In the genomic region with DNA sequence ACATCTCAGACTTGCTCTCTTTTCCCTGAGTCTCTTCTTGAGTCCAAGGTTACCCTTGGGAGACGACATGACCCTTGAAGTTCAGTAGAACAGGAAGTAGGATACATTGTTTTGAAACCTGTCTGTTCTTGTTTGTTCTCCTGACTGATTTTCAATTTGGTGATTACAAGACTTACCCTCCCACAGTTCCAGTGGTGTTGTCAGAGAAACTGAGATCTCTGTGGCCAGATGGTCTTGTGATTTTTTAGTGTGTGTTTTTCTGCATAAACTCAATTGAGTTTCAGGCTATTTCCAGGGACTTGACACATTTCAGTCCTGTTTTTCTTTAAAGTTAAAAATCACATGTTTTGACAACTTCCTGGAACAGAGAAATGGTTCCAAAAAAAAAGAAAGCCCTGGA, we compare ENCODE assay signal across 15 cellular contexts. TPM values are rescaled to one million over a fixed set of nuclear protein-coding genes. Genes with fewer than 3 reads are reported as not detected.
DNase-seq lines count a peak whose midpoint lies in the region; ATAC-seq and TF ChIP-seq lines count a peak whose summit lies in the region.
"Had no signal": no experiment of that assay in that cellular context is flagged by ENCODE, and none has a peak within 500 bp of the region (broad histone marks: within the 10 kb centered on the region; RNA-seq: fewer than 3 reads in every experiment).

No MANE protein-coding gene starts in this region.

- no peak overlapping the region for H2AFZ ChIP-seq in neural progenitor cell (replicated peaks)

- ATAC-seq in GM21786 (IDR thresholded peaks at IDR 0.05; ENCODE audit: unreplicated experiment) (peak; percentile 60), HG03442 (IDR thresholded peaks at IDR 0.05; ENCODE audit: unreplicated experiment) (peak; percentile 66)
- ATAC-seq in stimulated activated naive CD8-positive, alpha-beta T cell treated with anti-CD3 and anti-CD28 coated beads, Interleukin-15, amount 100 ng/mL, for 72 hours = peak; percentile 82
- ATAC-seq: left ventricle myocardium superior had no signal

- H3K9ac ChIP-seq in neural progenitor cell = no peak overlapping the region

- DNase-seq in activated naive CD8-positive, alpha-beta T cell treated with anti-CD3 and anti-CD28 coated beads for 36 hours = no peak
- no peak for DNase-seq in stimulated activated naive CD8-positive, alpha-beta T cell treated with anti-CD3 and anti-CD28 coated beads, Interleukin-15, amount 100 ng/mL, for 72 hours
- DNase-seq in cerebellum (ENCODE audit: low spot score) = no peak
- no peak for DNase-seq in dorsolateral prefrontal cortex
- no peak for DNase-seq in neural progenitor cell (ENCODE audit: low spot score)
- DNase-seq: AML-193; foreskin melanocyte; left ventricle myocardium superior; NCI-H2081 treated with DMSO at 0.1 percent for 48 hours; nucleus accumbens; RPMI8226; stimulated activated naive CD4-positive, alpha-beta T cell treated with Interleukin-2 at 50 U/mL for 16 hours had no signal

- TF ChIP-seq CTCF in dorsolateral prefrontal cortex (IDR thresholded peaks at IDR 0.05 in 54 of 56, conservative IDR thresholded peaks at IDR 0.05 in 2 of 56; ENCODE audit: low read depth in 1 of 56, partially characterized antibody in 56 of 56) (no peak), neural progenitor cell (IDR thresholded peaks at IDR 0.05) (no peak)

- no peak overlapping the region for H3K4me2 ChIP-seq in neural progenitor cell

- intact Hi-C loops in dorsolateral prefrontal cortex (cut with DNase I) = no loop called here

- H3K4me3 ChIP-seq in dorsolateral prefrontal cortex = no peak overlapping the region
- H3K4me3 ChIP-seq in neural progenitor cell = no peak overlapping the region

- H3K27me3 ChIP-seq in dorsolateral prefrontal cortex (peaks cover 0 to 5% (median 0%) of the 10 kb centered on the region in 45 donors), neural progenitor cell (no peaks in the 10 kb centered on the region)

- H3K9me3 Mint-ChIP-seq in activated naive CD8-positive, alpha-beta T cell (ENCODE audit: low read depth) = no peaks in the 10 kb centered on the region
- no peaks in the 10 kb centered on the region for H3K9me3 Mint-ChIP-seq in activated naive CD8-positive, alpha-beta T cell treated with anti-CD3 and anti-CD28 coated beads for 36 hours
- H3K9me3 Mint-ChIP-seq in stimulated activated naive CD8-positive, alpha-beta T cell treated with anti-CD3 and anti-CD28 coated beads, Interleukin-15, amount 100 ng/mL, for 72 hours = no peaks in the 10 kb centered on the region
- peaks cover 12% of the 10 kb centered on the region for H3K9me3 Mint-ChIP-seq in neural progenitor cell

- H3K4me3 Mint-ChIP-seq in activated naive CD8-positive, alpha-beta T cell = no peak overlapping the region
- no peak overlapping the region for H3K4me3 Mint-ChIP-seq in activated naive CD8-positive, alpha-beta T cell treated with anti-CD3 and anti-CD28 coated beads for 36 hours
- no peak overlapping the region for H3K4me3 Mint-ChIP-seq in stimulated activated naive CD8-positive, alpha-beta T cell treated with anti-CD3 and anti-CD28 coated beads, Interleukin-15, amount 100 ng/mL, for 72 hours
- no peak overlapping the region for H3K4me3 Mint-ChIP-seq in neural progenitor cell

- H3K27me3 Mint-ChIP-seq in activated naive CD8-positive, alpha-beta T cell = no peaks in the 10 kb centered on the region
- H3K27me3 Mint-ChIP-seq in activated naive CD8-positive, alpha-beta T cell treated with anti-CD3 and anti-CD28 coated beads for 36 hours = no peaks in the 10 kb centered on the region
- no peaks in the 10 kb centered on the region for H3K27me3 Mint-ChIP-seq in stimulated activated naive CD8-positive, alpha-beta T cell treated with anti-CD3 and anti-CD28 coated beads, Interleukin-15, amount 100 ng/mL, for 72 hours
- H3K27me3 Mint-ChIP-seq in neural progenitor cell (ENCODE audit: insufficient read depth, low read depth) = peaks cover 5% of the 10 kb centered on the region

- no peaks in the 10 kb centered on the region for H3F3A ChIP-seq in neural progenitor cell (ENCODE audit: low read depth)

- no peaks in the 10 kb centered on the region for H3K4me1 ChIP-seq in neural progenitor cell

- peaks cover 48% of the 10 kb centered on the region for H3K36me3 Mint-ChIP-seq in activated naive CD8-positive, alpha-beta T cell
- H3K36me3 Mint-ChIP-seq in activated naive CD8-positive, alpha-beta T cell treated with anti-CD3 and anti-CD28 coated beads for 36 hours = peaks cover 69% of the 10 kb centered on the region
- H3K36me3 Mint-ChIP-seq in neural progenitor cell = no peaks in the 10 kb centered on the region

- H3K79me2 ChIP-seq in neural progenitor cell (ENCODE audit: low read depth) = no peaks in the 10 kb centered on the region

- no peaks in the 10 kb centered on the region for H4K20me1 ChIP-seq in neural progenitor cell (ENCODE audit: low read depth)

- H3K27ac ChIP-seq in dorsolateral prefrontal cortex = no peak overlapping the region
- H3K27ac ChIP-seq in neural progenitor cell = no peak overlapping the region

- peak overlapping the region; percentile 11 for H3K27ac Mint-ChIP-seq in activated naive CD8-positive, alpha-beta T cell
- H3K27ac Mint-ChIP-seq in activated naive CD8-positive, alpha-beta T cell treated with anti-CD3 and anti-CD28 coated beads for 36 hours = no peak overlapping the region
- peak overlapping the region; percentile 31 to 49 for H3K27ac Mint-ChIP-seq in stimulated activated naive CD8-positive, alpha-beta T cell treated with anti-CD3 and anti-CD28 coated beads, Interleukin-15, amount 100 ng/mL, for 72 hours
- no peak overlapping the region for H3K27ac Mint-ChIP-seq in neural progenitor cell

- no peaks in the 10 kb centered on the region for H3K9me3 ChIP-seq in neural progenitor cell (ENCODE audit: low read depth)

- H3K4me1 Mint-ChIP-seq in activated naive CD8-positive, alpha-beta T cell (ENCODE audit: low read depth) = peaks cover 4% of the 10 kb centered on the region
- peaks cover 32% of the 10 kb centered on the region for H3K4me1 Mint-ChIP-seq in activated naive CD8-positive, alpha-beta T cell treated with anti-CD3 and anti-CD28 coated beads for 36 hours
- peaks cover 57% of the 10 kb centered on the region for H3K4me1 Mint-ChIP-seq in stimulated activated naive CD8-positive, alpha-beta T cell treated with anti-CD3 and anti-CD28 coated beads, Interleukin-15, amount 100 ng/mL, for 72 hours
- H3K4me1 Mint-ChIP-seq in neural progenitor cell = peaks cover 18% of the 10 kb centered on the region

- no peaks in the 10 kb centered on the region for H3K36me3 ChIP-seq in neural progenitor cell

RNA-seq across cellular contexts. Expression of gene PIK3CG, which starts 22.3 kb away (rescaled TPM):
- 10 to 100 TPM; 26.3 to 28.8 TPM for total RNA-seq in activated naive CD8-positive, alpha-beta T cell treated with anti-CD3 and anti-CD28 coated beads for 36 hours
- total RNA-seq in cerebellum = 1.9 TPM
- total RNA-seq in dorsolateral prefrontal cortex = 1 to 10 TPM in 117 of 120 experiments, under 1 TPM in 3; 0.63 to 6.6 (median 2.7) TPM
- total RNA-seq in neural progenitor cell (ENCODE audit: low replicate concordance) = not detected in 2 replicates

Comparison
In these comparisons a context has a peak if more than half of its experiments do, and no peak if none do; other contexts are left out.
1. H3K27ac Mint-ChIP-seq: peak in activated naive CD8-positive, alpha-beta T cell (single experiment) and stimulated activated naive CD8-positive, alpha-beta T cell treated with anti-CD3 and anti-CD28 coated beads, Interleukin-15, amount 100 ng/mL, for 72 hours (2 of 2); none in activated naive CD8-positive, alpha-beta T cell treated with anti-CD3 and anti-CD28 coated beads for 36 hours (single experiment) and neural progenitor cell (single experiment).
2. Peak in every context shown above with its lines, with median percentiles within 50 percentile points of each other: ATAC-seq.